ENCODE assay signal across 8 cellular contexts in genomic region chr1:110780600-110781484, GRCh38.
DNase-seq lines count a peak whose midpoint lies in the region; ATAC-seq lines count a peak whose summit lies in the region.

No MANE protein-coding gene starts in this region.

- in situ Hi-C loops in ACHN (cut with HindIII; ENCODE audit: low pct_ligation_motif_present, low pct_unique_long_range_greater_than_20kb, low sequenced_read_pairs), result no loop called here

- intact Hi-C loops in left colon (cut with DNase I, micrococcal nuclease), result loop anchor here in 1 of 2 donors (5.0 to 10.0 kb wide), 2 partner anchors 149 to 236 kb away; no protein-coding TSS in a partner anchor

- DNase-seq in ACHN, result peak; percentile 50
- DNase-seq in GM19238 (ENCODE audit: insufficient read length, low spot score), result peak; percentile 45
- DNase-seq in NCI-H2227 treated with DMSO at 0.1 percent for 48 hours (lab: John Stamatoyannopoulos, UW), result peak; percentile 83
- peak; percentile 69 for DNase-seq in activated CD4-positive, CD25-positive, alpha-beta regulatory T cell treated with anti-CD3 and anti-CD28 coated beads, Interleukin-2, amount 50 U/mL, for 72 hours
- DNase-seq in cerebellum (ENCODE audit: low spot score), result peak; percentile 77
- DNase-seq in left colon, result peak in 1 of 2 donors; percentile 56
- peak; percentile 81 for DNase-seq in stimulated activated CD4-positive, alpha-beta T cell treated with anti-CD3 and anti-CD28 coated beads, Interleukin-4, amount 100 ng/mL, for 24 hours
- DNase-seq in HuH-7.5 (ENCODE audit: low spot score), result no peak

- peak; percentile 45 for ATAC-seq in left colon
